Comparison of ENCODE assay signal across 9 cellular contexts in the genomic region with DNA sequence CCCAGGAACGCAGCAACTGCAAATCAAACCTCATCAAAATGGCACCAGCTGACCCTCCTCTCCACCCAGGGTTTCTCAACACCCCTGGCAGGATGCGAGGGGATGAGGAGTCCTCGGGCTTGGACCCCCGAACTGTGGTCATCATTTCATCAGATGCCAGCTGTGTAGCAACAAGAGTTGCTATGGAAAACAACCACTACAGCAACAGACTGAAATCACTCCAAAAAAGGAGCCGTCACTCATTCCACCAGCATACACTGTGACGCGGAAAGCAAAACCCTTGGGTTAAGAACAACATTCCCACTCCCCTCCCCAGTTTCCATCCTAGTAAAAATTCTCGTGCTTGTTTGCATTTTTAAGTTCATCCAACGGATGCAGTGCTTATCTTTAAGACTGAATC. TPM values are rescaled to one million over a fixed set of nuclear protein-coding genes. Genes with fewer than 3 reads are reported as not detected.
DNase-seq lines count a peak whose midpoint lies in the region; ATAC-seq and TF ChIP-seq lines count a peak whose summit lies in the region.
"Had no signal": no experiment of that assay in that cellular context is flagged by ENCODE, and none has a peak within 500 bp of the region (broad histone marks: within the 10 kb centered on the region; RNA-seq: fewer than 3 reads in every experiment).

No MANE protein-coding gene starts in this region.

- DNase-seq in MV-4-11 (lab: John Stamatoyannopoulos, UW), result peak; percentile 8
- peak; percentile 94 for DNase-seq in choroid plexus epithelial cell (ENCODE audit: low read depth)
- DNase-seq in lung microvascular endothelial cell (ENCODE audit: low read depth in 2 of 2), result peak; percentile 66 to 74
- DNase-seq in activated CD8-positive, alpha-beta memory T cell treated with anti-CD3 and anti-CD28 coated beads for 24 hours, result no peak
- DNase-seq: NCI-H524 had no signal

- peaks cover 4% of the 10 kb centered on the region for H3K4me1 ChIP-seq in thymus (ENCODE audit: control insufficient read depth, insufficient read depth, low read length)

- H3K36me3 ChIP-seq in thymus (ENCODE audit: control insufficient read depth, insufficient read depth), result peaks cover 20% of the 10 kb centered on the region

- no peaks in the 10 kb centered on the region for H3K27me3 ChIP-seq in thymus (ENCODE audit: control insufficient read depth, insufficient read depth)

- peak overlapping the region; percentile 64 for H3K27ac ChIP-seq in thymus (ENCODE audit: low read depth)

- H3K4me3 ChIP-seq in choroid plexus epithelial cell (ENCODE audit: low read depth, low read length) (peak overlapping the region; percentile 8), thymus (ENCODE audit: low read length) (no peak overlapping the region)

- ATAC-seq in HG03196 (IDR thresholded peaks at IDR 0.05; ENCODE audit: unreplicated experiment) (no peak), GM19452 (IDR thresholded peaks at IDR 0.05; ENCODE audit: unreplicated experiment) (no peak), GM21515 (IDR thresholded peaks at IDR 0.05; ENCODE audit: unreplicated experiment) (no peak)

- H3K9me3 ChIP-seq in thymus (ENCODE audit: control insufficient read depth), result no peaks in the 10 kb centered on the region

- no peak for TF ChIP-seq CTCF in choroid plexus epithelial cell (conservative IDR thresholded peaks at IDR 0.05; ENCODE audit: low read depth, low read length)

- 90% methylated on average over 9 of the region's 9 CpGs for WGBS in thymus

RNA-seq across cellular contexts. Expression of a gene that starts 40.1 kb away (rescaled TPM):
- 45.3 and 58.1 TPM in 2 replicates for total RNA-seq in lung microvascular endothelial cell
- polyA plus RNA-seq in thymus, result 47.0 TPM
